Comparison of ENCODE assay signal across 8 cellular contexts in genomic region chr5:62256161-62257017, GRCh38. TPM values are rescaled to one million over a fixed set of nuclear protein-coding genes. Genes with fewer than 3 reads are reported as not detected.
DNase-seq lines count a peak whose midpoint lies in the region; ATAC-seq, FAIRE-seq and TF ChIP-seq lines count a peak whose summit lies in the region.

No MANE protein-coding gene starts in this region.

- H3K27me3 ChIP-seq in OCI-LY1 (ENCODE audit: insufficient read depth, low read length), result no peaks in the 10 kb centered on the region
- H3K27me3 ChIP-seq in keratinocyte (ENCODE audit: control insufficient read depth, extremely low read depth, insufficient read depth, low read length), result no peaks in the 10 kb centered on the region
- H3K27me3 ChIP-seq in ascending aorta, result no peaks in the 10 kb centered on the region

- no peaks in the 10 kb centered on the region for H3F3A ChIP-seq in OCI-LY1 (ENCODE audit: insufficient read depth, low read length)

- H3K27ac ChIP-seq in OCI-LY1 (ENCODE audit: low read depth, low read length, poor library complexity, severe bottlenecking) (no peak overlapping the region), keratinocyte (ENCODE audit: control insufficient read depth, insufficient read depth, low read length) (no peak overlapping the region), kidney (ENCODE audit: low read depth in 2 of 2, low read length in 2 of 2) (no peak overlapping the region), ascending aorta (no peak overlapping the region)

- TF ChIP-seq CTCF in OCI-LY1 (IDR thresholded peaks at IDR 0.05; ENCODE audit: low read length), result no peak
- TF ChIP-seq CTCF in keratinocyte (optimal IDR thresholded peaks at IDR 0.05 in 1 of 3, IDR thresholded peaks at IDR 0.05 in 1 of 3, conservative IDR thresholded peaks at IDR 0.05 in 1 of 3; ENCODE audit: extremely low read depth in 1 of 3, insufficient read depth in 2 of 3, low read length in 3 of 3), result no peak
- no peak for TF ChIP-seq CTCF in kidney (IDR thresholded peaks at IDR 0.05; ENCODE audit: borderline replicate concordance, extremely low read depth, insufficient read depth)
- no peak for TF ChIP-seq CTCF in ascending aorta (IDR thresholded peaks at IDR 0.05)

- dilution Hi-C loops in keratinocyte (cut with MboI; ENCODE audit: extremely low pct_ligation_motif_present, low sequenced_read_pairs), result no loop called here

- H3K4me3 ChIP-seq in OCI-LY1 (ENCODE audit: low read depth, low read length, poor library complexity, severe bottlenecking), result no peak overlapping the region
- no peak overlapping the region for H3K4me3 ChIP-seq in keratinocyte (ENCODE audit: control insufficient read depth in 2 of 3, extremely low read depth in 1 of 3, insufficient read depth in 2 of 3, low read depth in 1 of 3, low read length in 3 of 3)
- no peak overlapping the region for H3K4me3 ChIP-seq in kidney (ENCODE audit: low read length in 2 of 2)
- no peak overlapping the region for H3K4me3 ChIP-seq in ascending aorta

- H3K4me1 ChIP-seq in OCI-LY1 (ENCODE audit: insufficient read depth, low read length, severe bottlenecking) (peaks cover 20% of the 10 kb centered on the region), keratinocyte (ENCODE audit: control insufficient read depth, extremely low read depth, insufficient read depth, low read length) (peaks cover 5% of the 10 kb centered on the region), kidney (ENCODE audit: control insufficient read depth in 1 of 2, insufficient read depth in 1 of 2, low read depth in 1 of 2, low read length in 2 of 2) (no peaks in the 10 kb centered on the region), ascending aorta (no peaks in the 10 kb centered on the region)

- peak overlapping the region; percentile 21; the same call in 1 of the 2 replicates for H3K4me2 ChIP-seq in OCI-LY1 (ENCODE audit: low read length)
- H3K4me2 ChIP-seq in keratinocyte (ENCODE audit: control insufficient read depth, extremely low read depth, insufficient read depth, low read depth, low read length), result peak overlapping the region; percentile 7

- H3K9me1 ChIP-seq in keratinocyte (ENCODE audit: control insufficient read depth, extremely low read depth, insufficient read depth, low read length), result no peaks in the 10 kb centered on the region

- ATAC-seq in GM18508 (IDR thresholded peaks at IDR 0.05; ENCODE audit: insufficient read depth, unreplicated experiment), result peak; percentile 66
- peak; percentile 77 for ATAC-seq in GM21723 (IDR thresholded peaks at IDR 0.05; ENCODE audit: unreplicated experiment)

- no peak for DNase-seq in keratinocyte (ENCODE audit: low read depth, low spot score)
- DNase-seq in kidney, result no peak
- DNase-seq in stimulated activated CD4-positive, alpha-beta T cell treated with anti-CD3 and anti-CD28 coated beads, Interleukin-2, amount 100 ng/mL, for 24 hours, result no peak
- no peak for DNase-seq in ascending aorta (ENCODE audit: low spot score in 2 of 2)
- DNase-seq in NCI-H2081 treated with DMSO at 0.1 percent for 48 hours (lab: John Stamatoyannopoulos, UW), result no peak

- H4K20me1 ChIP-seq in OCI-LY1 (ENCODE audit: insufficient read depth, low read length) (no peaks in the 10 kb centered on the region), keratinocyte (ENCODE audit: control insufficient read depth, extremely low read depth, insufficient read depth, low read length) (no peaks in the 10 kb centered on the region)

- no peaks in the 10 kb centered on the region for H3K9me2 ChIP-seq in OCI-LY1 (ENCODE audit: low read depth, low read length)

- no peaks in the 10 kb centered on the region for H3K9me3 ChIP-seq in OCI-LY1 (ENCODE audit: low read length)
- H3K9me3 ChIP-seq in keratinocyte (ENCODE audit: control insufficient read depth, low read depth, low read length), result no peaks in the 10 kb centered on the region
- no peaks in the 10 kb centered on the region for H3K9me3 ChIP-seq in kidney (ENCODE audit: control insufficient read depth in 1 of 2, low read length in 2 of 2)
- H3K9me3 ChIP-seq in ascending aorta, result no peaks in the 10 kb centered on the region

- FAIRE-seq in keratinocyte (lab: Jason Lieb, UNC), result no peak
- no peak for FAIRE-seq in kidney (lab: Jason Lieb, UNC)

- H2AFZ ChIP-seq in OCI-LY1 (ENCODE audit: low read length) (no peak overlapping the region), keratinocyte (ENCODE audit: control insufficient read depth, low read length) (peak overlapping the region; percentile 83)

- intact Hi-C loops in kidney (cut with DNase I) (no loop called here), ascending aorta (cut with DNase I) (no loop called here)

- H3K36me3 ChIP-seq in OCI-LY1 (ENCODE audit: insufficient read depth, low read length) (no peaks in the 10 kb centered on the region), keratinocyte (ENCODE audit: control insufficient read depth in 2 of 2, extremely low read depth in 1 of 2, insufficient read depth in 2 of 2, low read length in 2 of 2) (no peaks in the 10 kb centered on the region), kidney (ENCODE audit: control insufficient read depth in 1 of 2, insufficient read depth in 2 of 2, low read length in 2 of 2) (no peaks in the 10 kb centered on the region), ascending aorta (no peaks in the 10 kb centered on the region)

- no peak overlapping the region for H3K9ac ChIP-seq in OCI-LY1 (ENCODE audit: low read length)
- no peak overlapping the region for H3K9ac ChIP-seq in keratinocyte (ENCODE audit: control insufficient read depth, extremely low read depth, insufficient read depth, low read length)
- H3K9ac ChIP-seq in kidney (ENCODE audit: low read length in 2 of 2), result no peak overlapping the region

- H3K79me2 ChIP-seq in OCI-LY1 (ENCODE audit: insufficient read depth, low read length), result no peaks in the 10 kb centered on the region
- no peaks in the 10 kb centered on the region for H3K79me2 ChIP-seq in keratinocyte (ENCODE audit: control insufficient read depth, insufficient read depth, low read length)

RNA-seq across cellular contexts. Expression of gene KIF2A, which starts 49.6 kb away (rescaled TPM):
- polyA plus RNA-seq in keratinocyte, result 18.3 to 34.8 TPM (median 31.7 TPM) in 3 replicates
- polyA plus RNA-seq in keratinocyte (2011; ENCODE audit: low read depth), result 34.1 TPM
- polyA plus RNA-seq in keratinocyte (2011; cell fraction: cytosol; rRNA removed), result 30.5 and 44.5 TPM in 2 replicates
- 27.1 and 38.4 TPM in 2 replicates for polyA plus RNA-seq in keratinocyte (2011; cell fraction: nucleus; rRNA removed)
- 21.3 and 30.9 TPM in 2 replicates for polyA plus RNA-seq in keratinocyte (2012; ENCODE audit: low replicate concordance)
- polyA minus RNA-seq in keratinocyte, result 6.6 to 47.7 TPM (median 19.1 TPM) in 3 replicates
- 22.4 TPM for polyA minus RNA-seq in keratinocyte (2011; cell fraction: cytosol; rRNA and poly(A)+ RNA removed)
- polyA minus RNA-seq in keratinocyte (2011; cell fraction: nucleus; rRNA and poly(A)+ RNA removed), result 18.9 and 41.6 TPM in 2 replicates
- total RNA-seq in kidney, result 32.4 TPM
- polyA plus RNA-seq in kidney (ENCODE audit: insufficient read depth, low read depth, low replicate concordance), result 4.6 TPM
- 19.8 TPM for total RNA-seq in ascending aorta
